In the genomic region with DNA sequence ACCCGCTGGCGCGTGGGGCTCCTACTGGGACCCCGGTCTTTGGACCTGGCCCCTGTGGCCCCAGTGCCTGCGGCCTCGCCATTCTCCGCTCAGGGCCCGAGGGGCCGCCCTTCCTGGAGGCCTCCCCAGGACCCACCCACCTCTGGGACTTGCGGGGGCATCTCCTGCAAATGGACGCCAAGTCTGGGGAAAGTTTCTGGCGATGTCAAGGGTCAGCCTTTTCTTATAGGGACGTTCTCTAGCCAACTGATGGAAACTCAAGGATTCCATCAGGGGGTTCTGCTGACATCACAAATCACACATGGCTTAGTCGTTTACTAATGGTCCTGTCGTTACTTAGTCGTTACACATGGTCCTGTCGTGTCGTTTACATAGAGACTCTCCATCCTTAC, we compare ENCODE assay signal across 10 cellular contexts. TPM values are rescaled to one million over a fixed set of nuclear protein-coding genes. Genes with fewer than 3 reads are reported as not detected.
DNase-seq lines count a peak whose midpoint lies in the region; ATAC-seq and TF ChIP-seq lines count a peak whose summit lies in the region.
"Had no signal": no experiment of that assay in that cellular context is flagged by ENCODE, and none has a peak within 500 bp of the region (broad histone marks: within the 10 kb centered on the region; RNA-seq: fewer than 3 reads in every experiment).

No MANE protein-coding gene starts in this region.

- H3K36me3 Mint-ChIP-seq in activated T-helper 1 cell treated with anti-CD3 and anti-CD28 coated beads, Interleukin-12 subunit alpha, Interleukin-12 subunit beta, Interleukin-2, Interleukin-4 antibody, amounts not matched to agents 30 ng/mL and 10 ng/mL and 1 ng/mL, durations not matched to agents 14 hours and 24 hours and 36 hours (ENCODE audit: low read depth) = no peaks in the 10 kb centered on the region
- H3K36me3 Mint-ChIP-seq in CD4-positive, alpha-beta T cell (ENCODE audit: low read depth) = no peaks in the 10 kb centered on the region

- intact Hi-C loops in activated T-helper 1 cell treated with anti-CD3 and anti-CD28 coated beads, Interleukin-12 subunit alpha, Interleukin-12 subunit beta, Interleukin-2, Interleukin-4 antibody, amounts not matched to agents 30 ng/mL and 10 ng/mL and 1 ng/mL, durations not matched to agents 14 hours and 24 hours and 36 hours (cut with micrococcal nuclease) = no loop called here
- intact Hi-C loops in CD4-positive, alpha-beta T cell (cut with DNase I, micrococcal nuclease) = no loop called here
- intact Hi-C loops in posterior cingulate gyrus (cut with DNase I) = no loop called here

- POLR2A ChIA-PET in HEK293 (lab: Yijun Ruan, JAX) = no interaction called here
- POLR2A ChIA-PET in CD4-positive, alpha-beta T cell (lab: Charles Lee) = no interaction called here

- H3K9me3 Mint-ChIP-seq in activated T-helper 1 cell treated with anti-CD3 and anti-CD28 coated beads, Interleukin-12 subunit alpha, Interleukin-12 subunit beta, Interleukin-2, Interleukin-4 antibody, amounts not matched to agents 30 ng/mL and 10 ng/mL and 1 ng/mL, durations not matched to agents 14 hours and 24 hours and 36 hours = no peaks in the 10 kb centered on the region
- H3K9me3 Mint-ChIP-seq in CD4-positive, alpha-beta T cell = no peaks in the 10 kb centered on the region

- CTCF ChIA-PET in HEK293 (lab: Yijun Ruan, JAX) = no interaction called here
- CTCF ChIA-PET in CD4-positive, alpha-beta T cell (lab: Charles Lee) = no interaction called here

- peak overlapping the region; percentile 23 for H3K4me3 Mint-ChIP-seq in activated T-helper 1 cell treated with anti-CD3 and anti-CD28 coated beads, Interleukin-12 subunit alpha, Interleukin-12 subunit beta, Interleukin-2, Interleukin-4 antibody, amounts not matched to agents 30 ng/mL and 10 ng/mL and 1 ng/mL, durations not matched to agents 14 hours and 24 hours and 36 hours
- H3K4me3 Mint-ChIP-seq in CD4-positive, alpha-beta T cell = no peak overlapping the region

- no peak for TF ChIP-seq CTCF in HEK293 (tag by site-specific recombination; IDR thresholded peaks at IDR 0.05)
- no peak for TF ChIP-seq CTCF in CD4-positive, alpha-beta T cell (IDR thresholded peaks at IDR 0.05)

- H3K9me3 ChIP-seq in HEK293 (ENCODE audit: control insufficient read depth, insufficient read depth, low read depth, low read length) (no peaks in the 10 kb centered on the region), iPS-18a (ENCODE audit: control insufficient read depth, low read depth, low read length) (no peaks in the 10 kb centered on the region), skeletal muscle tissue (ENCODE audit: control insufficient read depth in 3 of 3, low read length in 3 of 3) (no peaks in the 10 kb centered on the region)
- no peaks in the 10 kb centered on the region for H3K9me3 ChIP-seq in CD4-positive, alpha-beta T cell (ENCODE audit: control insufficient read depth, low read length)

- H3K27ac ChIP-seq in HEK293 (ENCODE audit: extremely low read depth, low read depth, low read length) (peak overlapping the region; percentile 38; the same call in 1 of the 2 replicates), iPS-18a (ENCODE audit: low read length) (no peak overlapping the region), skeletal muscle tissue (ENCODE audit: low read depth, low read length) (no peak overlapping the region)
- H3K27ac ChIP-seq in CD4-positive, alpha-beta T cell (ENCODE audit: low read depth, low read length) = no peak overlapping the region

- no peak for ATAC-seq in CD4-positive, alpha-beta T cell (ENCODE audit: poor library complexity)

- H3K9ac ChIP-seq in iPS-18a (ENCODE audit: low read length) (no peak overlapping the region), skeletal muscle tissue (ENCODE audit: low read depth in 1 of 3, low read length in 3 of 3) (no peak overlapping the region)

- H3K4me1 ChIP-seq in HEK293 (ENCODE audit: control insufficient read depth, insufficient read depth, low read length) (peaks cover 3% of the 10 kb centered on the region; the same call in 1 of the 2 replicates), iPS-18a (ENCODE audit: control insufficient read depth, low read depth, low read length) (no peaks in the 10 kb centered on the region), skeletal muscle tissue (ENCODE audit: control insufficient read depth in 3 of 3, insufficient read depth in 3 of 3, low read length in 3 of 3) (peaks cover 0 to 4% (median 3%) of the 10 kb centered on the region in 3 donors)

- no peaks in the 10 kb centered on the region for H3K36me3 ChIP-seq in HEK293 (ENCODE audit: control insufficient read depth in 2 of 2, insufficient read depth in 1 of 2, low read length in 2 of 2)
- H3K36me3 ChIP-seq in iPS-18a (ENCODE audit: control insufficient read depth, low read depth, low read length) = no peaks in the 10 kb centered on the region
- H3K36me3 ChIP-seq in skeletal muscle tissue (ENCODE audit: control insufficient read depth in 3 of 3, insufficient read depth in 3 of 3, low read length in 3 of 3) = no peaks in the 10 kb centered on the region

- peaks cover 61% of the 10 kb centered on the region for H3K27me3 Mint-ChIP-seq in activated T-helper 1 cell treated with anti-CD3 and anti-CD28 coated beads, Interleukin-12 subunit alpha, Interleukin-12 subunit beta, Interleukin-2, Interleukin-4 antibody, amounts not matched to agents 30 ng/mL and 10 ng/mL and 1 ng/mL, durations not matched to agents 14 hours and 24 hours and 36 hours (ENCODE audit: insufficient read depth)
- peaks cover 69% of the 10 kb centered on the region for H3K27me3 Mint-ChIP-seq in CD4-positive, alpha-beta T cell

- no peak for DNase-seq in activated T-helper 1 cell treated with anti-CD3 and anti-CD28 coated beads, Interleukin-12 subunit alpha, Interleukin-12 subunit beta, Interleukin-2, Interleukin-4 antibody, amounts not matched to agents 30 ng/mL and 10 ng/mL and 1 ng/mL, durations not matched to agents 14 hours and 24 hours and 36 hours (ENCODE audit: low spot score)
- no peak for DNase-seq in CD4-positive, alpha-beta T cell
- DNase-seq in DMS79 (lab: John Stamatoyannopoulos, UW) (no peak), NCI-H2107 (lab: John Stamatoyannopoulos, UW) (no peak), posterior cingulate gyrus (no peak)
- DNase-seq: activated CD4-positive, alpha-beta T cell treated with anti-CD3 and anti-CD28 coated beads for 1 hour; NCI-H2029 treated with DMSO at 0.1 percent for 48 hours had no signal

- H3K4me3 ChIP-seq in HEK293 (ENCODE audit: low read depth, low read length) (peak overlapping the region; percentile 62), iPS-18a (ENCODE audit: low read length) (peak overlapping the region; percentile 65), skeletal muscle tissue (ENCODE audit: low read length in 3 of 3) (peak overlapping the region in 2 of 3 donors; percentile 7 to 41)

- H3K4me1 Mint-ChIP-seq in activated T-helper 1 cell treated with anti-CD3 and anti-CD28 coated beads, Interleukin-12 subunit alpha, Interleukin-12 subunit beta, Interleukin-2, Interleukin-4 antibody, amounts not matched to agents 30 ng/mL and 10 ng/mL and 1 ng/mL, durations not matched to agents 14 hours and 24 hours and 36 hours (ENCODE audit: low read depth) = no peaks in the 10 kb centered on the region
- no peaks in the 10 kb centered on the region for H3K4me1 Mint-ChIP-seq in CD4-positive, alpha-beta T cell (ENCODE audit: low read depth)

- H3K27ac Mint-ChIP-seq in activated T-helper 1 cell treated with anti-CD3 and anti-CD28 coated beads, Interleukin-12 subunit alpha, Interleukin-12 subunit beta, Interleukin-2, Interleukin-4 antibody, amounts not matched to agents 30 ng/mL and 10 ng/mL and 1 ng/mL, durations not matched to agents 14 hours and 24 hours and 36 hours = no peak overlapping the region
- H3K27ac Mint-ChIP-seq in CD4-positive, alpha-beta T cell = no peak overlapping the region

- peaks cover 24% of the 10 kb centered on the region for H3K27me3 ChIP-seq in iPS-18a (ENCODE audit: control insufficient read depth, insufficient read depth, low read length)
- peaks cover 7 to 13% (median 10%) of the 10 kb centered on the region in 3 donors for H3K27me3 ChIP-seq in skeletal muscle tissue (ENCODE audit: control insufficient read depth in 3 of 3, insufficient read depth in 3 of 3, low read length in 3 of 3)
- H3K27me3 ChIP-seq in CD4-positive, alpha-beta T cell (ENCODE audit: control insufficient read depth, insufficient read depth, low read length) = peaks cover 39% of the 10 kb centered on the region

TF ChIP-seq in HEK293, 187 proteins besides CTCF, POLR2A, EP300 and RAD21 (continues in another document):
- TF ChIP-seq KLF8 (tag by site-specific recombination; IDR thresholded peaks at IDR 0.05) = no peak
- no peak for TF ChIP-seq ZNF701 (tag by site-specific recombination; IDR thresholded peaks at IDR 0.05)
- TF ChIP-seq SCRT2 (tag by site-specific recombination; IDR thresholded peaks at IDR 0.05) = no peak
- no peak for TF ChIP-seq ZNF529 (tag by site-specific recombination; IDR thresholded peaks at IDR 0.05; ENCODE audit: insufficient replicate concordance)
- TF ChIP-seq ZNF558 (tag by site-specific recombination; IDR thresholded peaks at IDR 0.05) = peak; percentile 92
- TF ChIP-seq KLF1 (tag by site-specific recombination; IDR thresholded peaks at IDR 0.05) = peak; percentile 13; the same call in 1 of the 2 replicates
- TF ChIP-seq, protein P1, sequence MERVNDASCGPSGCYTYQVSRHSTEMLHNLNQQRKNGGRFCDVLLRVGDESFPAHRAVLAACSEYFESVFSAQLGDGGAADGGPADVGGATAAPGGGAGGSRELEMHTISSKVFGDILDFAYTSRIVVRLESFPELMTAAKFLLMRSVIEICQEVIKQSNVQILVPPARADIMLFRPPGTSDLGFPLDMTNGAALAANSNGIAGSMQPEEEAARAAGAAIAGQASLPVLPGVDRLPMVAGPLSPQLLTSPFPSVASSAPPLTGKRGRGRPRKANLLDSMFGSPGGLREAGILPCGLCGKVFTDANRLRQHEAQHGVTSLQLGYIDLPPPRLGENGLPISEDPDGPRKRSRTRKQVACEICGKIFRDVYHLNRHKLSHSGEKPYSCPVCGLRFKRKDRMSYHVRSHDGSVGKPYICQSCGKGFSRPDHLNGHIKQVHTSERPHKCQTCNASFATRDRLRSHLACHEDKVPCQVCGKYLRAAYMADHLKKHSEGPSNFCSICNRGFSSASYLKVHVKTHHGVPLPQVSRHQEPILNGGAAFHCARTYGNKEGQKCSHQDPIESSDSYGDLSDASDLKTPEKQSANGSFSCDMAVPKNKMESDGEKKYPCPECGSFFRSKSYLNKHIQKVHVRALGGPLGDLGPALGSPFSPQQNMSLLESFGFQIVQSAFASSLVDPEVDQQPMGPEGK (tag by site-specific recombination; IDR thresholded peaks at IDR 0.05) = peak; percentile 14
- TF ChIP-seq GLIS2 (tag by site-specific recombination; IDR thresholded peaks at IDR 0.05) = peak; percentile 6; the same call in 1 of the 2 replicates
- TF ChIP-seq SP2 (tag by site-specific recombination; IDR thresholded peaks at IDR 0.05) = peak; percentile 19; the same call in 1 of the 2 replicates
- TF ChIP-seq ZNF335 (tag by site-specific recombination; conservative IDR thresholded peaks at IDR 0.05) = peak; percentile 76

RNA-seq across cellular contexts. Expression of a gene that starts 57.7 kb away (rescaled TPM):
- not detected in 2 replicates for total RNA-seq in activated T-helper 1 cell treated with anti-CD3 and anti-CD28 coated beads, Interleukin-12 subunit alpha, Interleukin-12 subunit beta, Interleukin-2, Interleukin-4 antibody, amounts not matched to agents 30 ng/mL and 10 ng/mL and 1 ng/mL, durations not matched to agents 14 hours and 24 hours and 36 hours
- 29.2 TPM for total RNA-seq in skeletal muscle tissue
- not detected for total RNA-seq in CD4-positive, alpha-beta T cell

Comparison
In these comparisons a context has a peak if more than half of its experiments do, and no peak if none do; other contexts are left out.
1. RNA of a gene that starts 57.7 kb away (total RNA-seq): 29.2 TPM in skeletal muscle tissue (single experiment); not detected in activated T-helper 1 cell treated with anti-CD3 and anti-CD28 coated beads, Interleukin-12 subunit alpha, Interleukin-12 subunit beta, Interleukin-2, Interleukin-4 antibody, amounts not matched to agents 30 ng/mL and 10 ng/mL and 1 ng/mL, durations not matched to agents 14 hours and 24 hours and 36 hours and not detected in CD4-positive, alpha-beta T cell; every median in the first group is over 10 times any median in the second.
2. Peak in every context shown above with its lines, with median percentiles within 50 percentile points of each other: H3K4me3 ChIP-seq.